Comparison of ENCODE assay signal across 2 cellular contexts in the genomic region with DNA sequence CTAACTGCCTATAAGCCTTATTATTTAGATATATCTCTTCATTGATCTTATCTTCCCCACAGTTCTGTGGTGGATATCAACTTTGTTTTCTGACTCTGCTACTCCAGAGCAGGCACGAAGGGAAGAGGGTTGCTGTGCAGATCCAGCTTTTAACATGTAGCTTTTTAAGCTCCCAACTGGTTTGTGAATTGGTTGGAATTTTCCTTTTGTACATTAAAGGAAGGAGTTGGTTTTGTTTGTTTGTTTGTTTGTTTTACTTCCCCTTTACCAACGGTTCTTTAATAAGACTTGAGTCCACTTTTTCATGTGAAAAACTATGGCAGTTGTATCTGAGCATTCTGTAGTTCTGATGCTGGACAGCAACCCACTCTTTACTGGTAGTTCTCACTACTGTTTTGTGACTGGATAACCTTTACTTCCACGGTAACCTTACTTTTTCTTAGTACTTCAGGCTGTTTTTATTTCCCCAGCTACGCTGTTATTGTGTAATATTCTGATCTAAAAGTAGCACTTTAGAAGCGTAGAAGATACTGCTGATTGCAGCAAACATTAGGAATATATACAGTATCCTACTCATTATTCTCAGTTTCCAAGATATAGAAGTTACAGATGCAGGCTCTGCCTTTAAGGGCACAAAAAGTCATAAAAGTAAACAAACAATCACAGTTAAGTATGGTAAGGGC.
TF ChIP-seq lines count a peak whose summit lies in the region.

No MANE protein-coding gene starts in this region.

TF ChIP-seq in A549, 52 proteins besides CTCF, POLR2A, EP300 and RAD21:
- TF ChIP-seq, protein P1, sequence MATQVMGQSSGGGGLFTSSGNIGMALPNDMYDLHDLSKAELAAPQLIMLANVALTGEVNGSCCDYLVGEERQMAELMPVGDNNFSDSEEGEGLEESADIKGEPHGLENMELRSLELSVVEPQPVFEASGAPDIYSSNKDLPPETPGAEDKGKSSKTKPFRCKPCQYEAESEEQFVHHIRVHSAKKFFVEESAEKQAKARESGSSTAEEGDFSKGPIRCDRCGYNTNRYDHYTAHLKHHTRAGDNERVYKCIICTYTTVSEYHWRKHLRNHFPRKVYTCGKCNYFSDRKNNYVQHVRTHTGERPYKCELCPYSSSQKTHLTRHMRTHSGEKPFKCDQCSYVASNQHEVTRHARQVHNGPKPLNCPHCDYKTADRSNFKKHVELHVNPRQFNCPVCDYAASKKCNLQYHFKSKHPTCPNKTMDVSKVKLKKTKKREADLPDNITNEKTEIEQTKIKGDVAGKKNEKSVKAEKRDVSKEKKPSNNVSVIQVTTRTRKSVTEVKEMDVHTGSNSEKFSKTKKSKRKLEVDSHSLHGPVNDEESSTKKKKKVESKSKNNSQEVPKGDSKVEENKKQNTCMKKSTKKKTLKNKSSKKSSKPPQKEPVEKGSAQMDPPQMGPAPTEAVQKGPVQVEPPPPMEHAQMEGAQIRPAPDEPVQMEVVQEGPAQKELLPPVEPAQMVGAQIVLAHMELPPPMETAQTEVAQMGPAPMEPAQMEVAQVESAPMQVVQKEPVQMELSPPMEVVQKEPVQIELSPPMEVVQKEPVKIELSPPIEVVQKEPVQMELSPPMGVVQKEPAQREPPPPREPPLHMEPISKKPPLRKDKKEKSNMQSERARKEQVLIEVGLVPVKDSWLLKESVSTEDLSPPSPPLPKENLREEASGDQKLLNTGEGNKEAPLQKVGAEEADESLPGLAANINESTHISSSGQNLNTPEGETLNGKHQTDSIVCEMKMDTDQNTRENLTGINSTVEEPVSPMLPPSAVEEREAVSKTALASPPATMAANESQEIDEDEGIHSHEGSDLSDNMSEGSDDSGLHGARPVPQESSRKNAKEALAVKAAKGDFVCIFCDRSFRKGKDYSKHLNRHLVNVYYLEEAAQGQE (IDR thresholded peaks at IDR 0.05): peak; percentile 69
- TF ChIP-seq TFCP2L1 (CRISPR knock-in tag; IDR thresholded peaks at IDR 0.05): no peak

TF ChIP-seq in HEK293, 187 proteins besides CTCF, POLR2A, EP300 and RAD21 (continued from another document):
- TF ChIP-seq, protein P1 (tag by site-specific recombination; IDR thresholded peaks at IDR 0.05): peak; percentile 99
- TF ChIP-seq ZNF600 (tag by site-specific recombination; IDR thresholded peaks at IDR 0.05): peak; percentile 85; the same call in 1 of the 2 replicates
- TF ChIP-seq ZNF311 (tag by site-specific recombination; IDR thresholded peaks at IDR 0.05; ENCODE audit: borderline replicate concordance): no peak
- 0 out of 2 replicates have a peak, but pooled peaks have one; percentile 1 for TF ChIP-seq ZNF394 (tag by site-specific recombination; IDR thresholded peaks at IDR 0.05; ENCODE audit: borderline replicate concordance)
- no peak for TF ChIP-seq ZNF114 (tag by site-specific recombination; IDR thresholded peaks at IDR 0.05)
